ENCODE assay signal across 1 cellular context in the genomic region with DNA sequence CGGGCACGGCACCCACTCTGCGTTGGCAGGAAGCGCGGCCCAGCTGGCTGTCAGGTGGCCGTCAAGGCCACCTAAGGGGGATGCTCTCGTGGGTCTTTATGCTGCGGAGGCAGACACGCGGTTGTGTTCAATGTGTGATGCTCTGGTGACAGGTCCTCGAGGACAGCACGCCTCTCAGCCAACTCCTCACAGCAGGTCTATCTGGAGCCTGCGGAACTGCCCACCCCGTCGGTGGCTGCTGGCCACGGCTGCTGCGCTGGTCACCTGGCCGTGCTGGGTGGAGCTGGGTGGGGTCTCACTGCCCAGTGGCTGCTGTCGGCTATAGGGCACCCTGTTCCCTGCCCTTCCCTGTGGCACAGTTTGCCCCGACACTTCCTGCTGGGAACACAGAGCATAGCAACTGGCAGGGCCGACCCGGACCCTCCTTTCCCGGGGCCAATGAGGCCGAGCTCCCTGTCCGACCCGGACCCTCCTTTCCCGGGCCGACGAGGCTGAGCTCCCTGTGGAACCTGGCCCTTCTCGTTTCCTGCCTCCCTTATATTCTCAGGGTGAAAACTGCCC.
TF ChIP-seq lines count a peak whose summit lies in the region.

No MANE protein-coding gene starts in this region.

TF ChIP-seq in WTC11, 78 proteins besides CTCF, POLR2A, EP300 and RAD21 (continued from another document):
- TF ChIP-seq, protein P1, sequence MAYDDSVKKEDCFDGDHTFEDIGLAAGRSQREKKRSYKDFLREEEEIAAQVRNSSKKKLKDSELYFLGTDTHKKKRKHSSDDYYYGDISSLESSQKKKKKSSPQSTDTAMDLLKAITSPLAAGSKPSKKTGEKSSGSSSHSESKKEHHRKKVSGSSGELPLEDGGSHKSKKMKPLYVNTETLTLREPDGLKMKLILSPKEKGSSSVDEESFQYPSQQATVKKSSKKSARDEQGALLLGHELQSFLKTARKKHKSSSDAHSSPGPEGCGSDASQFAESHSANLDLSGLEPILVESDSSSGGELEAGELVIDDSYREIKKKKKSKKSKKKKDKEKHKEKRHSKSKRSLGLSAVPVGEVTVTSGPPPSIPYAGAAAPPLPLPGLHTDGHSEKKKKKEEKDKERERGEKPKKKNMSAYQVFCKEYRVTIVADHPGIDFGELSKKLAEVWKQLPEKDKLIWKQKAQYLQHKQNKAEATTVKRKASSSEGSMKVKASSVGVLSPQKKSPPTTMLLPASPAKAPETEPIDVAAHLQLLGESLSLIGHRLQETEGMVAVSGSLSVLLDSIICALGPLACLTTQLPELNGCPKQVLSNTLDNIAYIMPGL (CRISPR knock-in tag; IDR thresholded peaks at IDR 0.05): no peak
